Comparison of ENCODE assay signal across 33 cellular contexts in genomic region chr5:6489786-6490185, GRCh38. TPM values are rescaled to one million over a fixed set of nuclear protein-coding genes. Genes with fewer than 3 reads are reported as not detected.
"Had no signal": no experiment of that assay in that cellular context is flagged by ENCODE, and none has a peak within 500 bp of the region (broad histone marks: within the 10 kb centered on the region; RNA-seq: fewer than 3 reads in every experiment).

No MANE protein-coding gene starts in this region.

- H3K27ac Mint-ChIP-seq: activated CD4-positive, alpha-beta T cell treated with anti-CD3 and anti-CD28 coated beads for 36 hours; activated CD8-positive, alpha-beta T cell treated with anti-CD3 and anti-CD28 coated beads for 36 hours; activated naive CD8-positive, alpha-beta T cell; activated T-helper 17 cell treated with anti-CD3 and anti-CD28 coated beads, Interleukin-2, amount 50 U/mL, for 72 hours; effector memory CD8-positive, alpha-beta T cell; T-helper 17 cell; T-helper 2 cell treated with Interferon-gamma antibody and Interleukin-4, amounts not matched to agents 5 μg/mL and 100 μg/mL, for 36 hours had no signal

- H3K4me3 ChIP-seq: body of pancreas, breast epithelium, cardiac muscle cell, esophagus squamous epithelium had no signal

- H3K36me3 ChIP-seq: breast epithelium had no signal

- H3K36me3 Mint-ChIP-seq: activated naive CD8-positive, alpha-beta T cell had no signal

- H3K27ac ChIP-seq: body of pancreas, breast epithelium, cardiac muscle cell, epithelial cell of prostate, esophagus squamous epithelium had no signal

- H3K9me3 ChIP-seq: body of pancreas, breast epithelium, esophagus squamous epithelium had no signal

- H3K4me1 Mint-ChIP-seq: central memory CD8-positive, alpha-beta T cell; T-helper 17 cell had no signal

- H3K27me3 ChIP-seq: body of pancreas, breast epithelium had no signal

- ATAC-seq: activated CD4-positive, alpha-beta T cell treated with anti-CD3 and anti-CD28 coated beads for 36 hours; activated CD8-positive, alpha-beta T cell treated with anti-CD3 and anti-CD28 coated beads for 36 hours; activated T-cell treated with anti-CD3 and anti-CD28 coated beads, Interleukin-2, amount 50 U/mL, for 4 hours; activated T-helper 17 cell treated with anti-CD3 and anti-CD28 coated beads, Interleukin-2, amount 50 U/mL, for 72 hours; body of pancreas; effector memory CD8-positive, alpha-beta T cell; T-helper 17 cell had no signal

- DNase-seq: activated CD4-positive, alpha-beta T cell treated with anti-CD3 and anti-CD28 coated beads for 36 hours; activated CD4-positive, alpha-beta T cell treated with anti-CD3 and anti-CD28 coated beads, Interleukin-2, amount 50 U/mL, for 1 hour; activated CD4-positive, alpha-beta T cell treated with anti-CD3 and anti-CD28 coated beads, Interleukin-2, amount 50 U/mL, for 48 hours; activated CD4-positive, CD25-positive, alpha-beta regulatory T cell; activated CD4-positive, CD25-positive, alpha-beta regulatory T cell treated with anti-CD3 and anti-CD28 coated beads, Interleukin-2, amount 50 U/mL, for 72 hours; activated CD8-positive, alpha-beta memory T cell treated with anti-CD3 and anti-CD28 coated beads for 24 hours; activated CD8-positive, alpha-beta T cell treated with anti-CD3 and anti-CD28 coated beads for 36 hours; activated effector memory CD4-positive, alpha-beta T cell treated with Interleukin-2 at 50 U/mL for 16 hours; activated gamma-delta T cell treated with Interleukin-2 at 50 U/mL for 16 hours; activated naive CD4-positive, alpha-beta T cell treated with anti-CD3 and anti-CD28 coated beads, Interleukin-2, amount 50 U/mL, for 16 hours; activated naive CD4-positive, alpha-beta T cell treated with Interleukin-2 at 50 U/mL for 16 hours; activated T-cell treated with anti-CD3 and anti-CD28 coated beads, Interleukin-2, amount 50 U/mL, for 4 hours; amniotic stem cell; aorta; body of pancreas; cortex of kidney; dermis blood vessel endothelial cell; effector CD4-positive, alpha-beta T cell; effector memory CD8-positive, alpha-beta T cell; esophagus squamous epithelium; foreskin melanocyte; T-helper 1 cell; T-helper 17 cell; T1000 had no signal

- H3K4me3 Mint-ChIP-seq: activated CD4-positive, alpha-beta T cell treated with anti-CD3 and anti-CD28 coated beads for 36 hours; activated CD8-positive, alpha-beta T cell treated with anti-CD3 and anti-CD28 coated beads for 36 hours; activated naive CD8-positive, alpha-beta T cell; activated T-cell treated with anti-CD3 and anti-CD28 coated beads, Interleukin-2, amount 50 U/mL, for 4 hours; activated T-helper 17 cell treated with anti-CD3 and anti-CD28 coated beads, Interleukin-2, amount 50 U/mL, for 72 hours; central memory CD8-positive, alpha-beta T cell; effector memory CD8-positive, alpha-beta T cell; T-helper 17 cell; T-helper 2 cell treated with Interferon-gamma antibody and Interleukin-4, amounts not matched to agents 5 μg/mL and 100 μg/mL, for 36 hours had no signal

- H3K4me1 ChIP-seq: breast epithelium, esophagus squamous epithelium had no signal

- H3K9me3 Mint-ChIP-seq: activated CD8-positive, alpha-beta T cell treated with anti-CD3 and anti-CD28 coated beads for 36 hours; activated T-cell treated with anti-CD3 and anti-CD28 coated beads, Interleukin-2, amount 50 U/mL, for 4 hours; activated T-helper 17 cell treated with anti-CD3 and anti-CD28 coated beads, Interleukin-2, amount 50 U/mL, for 72 hours; central memory CD8-positive, alpha-beta T cell; effector memory CD8-positive, alpha-beta T cell; T-helper 2 cell treated with Interferon-gamma antibody and Interleukin-4, amounts not matched to agents 5 μg/mL and 100 μg/mL, for 36 hours had no signal

RNA-seq across cellular contexts. Expression of gene UBE2QL1, which starts 41.1 kb away (rescaled TPM):
- total RNA-seq: activated CD4-positive, alpha-beta T cell treated with anti-CD3 and anti-CD28 coated beads for 36 hours; activated CD8-positive, alpha-beta T cell treated with anti-CD3 and anti-CD28 coated beads for 36 hours; activated T-cell treated with anti-CD3 and anti-CD28 coated beads, Interleukin-2, amount 50 U/mL, for 4 hours; activated T-helper 17 cell treated with anti-CD3 and anti-CD28 coated beads, Interleukin-2, amount 50 U/mL, for 72 hours; fibroblast of lung; fibroblast of villous mesenchyme had no signal
- polyA plus RNA-seq: fibroblast of lung had no signal
